Comparison of ENCODE assay signal across 18 cellular contexts in genomic region chr6:2351807-2352431, GRCh38.
DNase-seq lines count a peak whose midpoint lies in the region; ATAC-seq and TF ChIP-seq lines count a peak whose summit lies in the region.
"Had no signal": no experiment of that assay in that cellular context is flagged by ENCODE, and none has a peak within 500 bp of the region (broad histone marks: within the 10 kb centered on the region; RNA-seq: fewer than 3 reads in every experiment).

No MANE protein-coding gene starts in this region.

- no peaks in the 10 kb centered on the region for H3K9me3 ChIP-seq in osteoblast (ENCODE audit: low read depth, low read length)

- DNase-seq in AML-193 (lab: John Stamatoyannopoulos, UW) (peak; percentile 8 to 32), NOMO-1 (lab: John Stamatoyannopoulos, UW; ENCODE audit: unreplicated experiment in 2 of 2) (peak; percentile 13 to 66), chondrocyte (ENCODE audit: low spot score) (no peak), osteoblast (ENCODE audit: insufficient read length, low spot score, missing footprints) (peak; percentile 81), NCI-H2029 (lab: John Stamatoyannopoulos, UW) (no peak), germinal center (ENCODE audit: low spot score) (no peak)
- DNase-seq in stimulated activated naive CD4-positive, alpha-beta T cell (lab: John Stamatoyannopoulos, UW): no peak
- DNase-seq: activated naive CD8-positive, alpha-beta T cell treated with anti-CD3 and anti-CD28 coated beads for 36 hours; CD4-positive, CD25-positive, alpha-beta regulatory T cell; dorsolateral prefrontal cortex; NCI-H1930; NCI-H748 treated with DMSO at 0.1 percent for 48 hours; SIG-M5; stimulated activated CD4-positive, alpha-beta T cell treated with anti-CD3 and anti-CD28 coated beads, Interleukin-1b, Interleukin-23, amount 100 ng/mL, for 48 hours; stimulated activated CD8-positive, alpha-beta memory T cell treated with anti-CD3 and anti-CD28 coated beads, Interleukin-4, amount 100 ng/mL, for 48 hours had no signal

- H3K27ac Mint-ChIP-seq in chondrocyte (ENCODE audit: unreplicated experiment): peak overlapping the region; percentile 92
- H3K27ac Mint-ChIP-seq: activated naive CD8-positive, alpha-beta T cell treated with anti-CD3 and anti-CD28 coated beads for 36 hours; CD4-positive, CD25-positive, alpha-beta regulatory T cell had no signal

- H3K79me2 ChIP-seq in osteoblast (ENCODE audit: insufficient read depth, low read length): no peaks in the 10 kb centered on the region

- no peaks in the 10 kb centered on the region for H3K36me3 ChIP-seq in osteoblast (ENCODE audit: insufficient read depth, low read length)

- peak overlapping the region; percentile 73 for H3K27ac ChIP-seq in osteoblast (ENCODE audit: low read depth, low read length)
- H3K27ac ChIP-seq: KMS-11 had no signal

- no peaks in the 10 kb centered on the region for H3K27me3 Mint-ChIP-seq in chondrocyte (ENCODE audit: low read depth)
- H3K27me3 Mint-ChIP-seq: activated naive CD8-positive, alpha-beta T cell treated with anti-CD3 and anti-CD28 coated beads for 36 hours; CD4-positive, CD25-positive, alpha-beta regulatory T cell; progenitor cell of endocrine pancreas had no signal

- TF ChIP-seq CTCF in chondrocyte (IDR thresholded peaks at IDR 0.05): no peak
- TF ChIP-seq CTCF in osteoblast (IDR thresholded peaks at IDR 0.05; ENCODE audit: extremely low read depth, low read depth, low read length): no peak

- H3K4me2 ChIP-seq in osteoblast (ENCODE audit: insufficient read depth, low read length): peak overlapping the region; percentile 28
- H3K4me2 ChIP-seq: KMS-11 had no signal

- no peaks in the 10 kb centered on the region for H3K27me3 ChIP-seq in osteoblast (ENCODE audit: insufficient read depth, low read length)

- H3K4me3 Mint-ChIP-seq in chondrocyte (ENCODE audit: unreplicated experiment): no peak overlapping the region
- H3K4me3 Mint-ChIP-seq: activated naive CD8-positive, alpha-beta T cell treated with anti-CD3 and anti-CD28 coated beads for 36 hours; CD4-positive, CD25-positive, alpha-beta regulatory T cell had no signal

- no peak overlapping the region for H2AFZ ChIP-seq in osteoblast (ENCODE audit: low read length)

- H3K36me3 Mint-ChIP-seq in chondrocyte (ENCODE audit: low read depth): no peaks in the 10 kb centered on the region
- H3K36me3 Mint-ChIP-seq: activated naive CD8-positive, alpha-beta T cell treated with anti-CD3 and anti-CD28 coated beads for 36 hours had no signal

- H3K9me3 Mint-ChIP-seq in chondrocyte (ENCODE audit: low read depth): no peaks in the 10 kb centered on the region
- H3K9me3 Mint-ChIP-seq: activated naive CD8-positive, alpha-beta T cell treated with anti-CD3 and anti-CD28 coated beads for 36 hours had no signal

- no peaks in the 10 kb centered on the region for H4K20me1 ChIP-seq in osteoblast (ENCODE audit: insufficient read depth, low read length)

- no peak for ATAC-seq in HG03571 (IDR thresholded peaks at IDR 0.05; ENCODE audit: unreplicated experiment)

- H3K4me1 Mint-ChIP-seq in chondrocyte (ENCODE audit: low read depth): peaks cover 57% of the 10 kb centered on the region
- H3K4me1 Mint-ChIP-seq: activated naive CD8-positive, alpha-beta T cell treated with anti-CD3 and anti-CD28 coated beads for 36 hours; CD4-positive, CD25-positive, alpha-beta regulatory T cell had no signal

- peaks cover 41% of the 10 kb centered on the region for H3K4me1 ChIP-seq in osteoblast (ENCODE audit: insufficient read depth, low read length)

- peak overlapping the region; percentile 2 for H3K4me3 ChIP-seq in osteoblast (ENCODE audit: insufficient read depth, low read length)
- H3K4me3 ChIP-seq: dorsolateral prefrontal cortex had no signal

Comparison
In these comparisons a context has a peak if more than half of its experiments do, and no peak if none do; other contexts are left out.
1. DNase-seq: peak in AML-193 (2 of 2), NOMO-1 (2 of 2) and osteoblast (single experiment); none in chondrocyte (single experiment), stimulated activated naive CD4-positive, alpha-beta T cell (0 of 6), NCI-H2029 (single experiment) and germinal center (single experiment).